ENCODE assay signal across 12 cellular contexts in the genomic region with DNA sequence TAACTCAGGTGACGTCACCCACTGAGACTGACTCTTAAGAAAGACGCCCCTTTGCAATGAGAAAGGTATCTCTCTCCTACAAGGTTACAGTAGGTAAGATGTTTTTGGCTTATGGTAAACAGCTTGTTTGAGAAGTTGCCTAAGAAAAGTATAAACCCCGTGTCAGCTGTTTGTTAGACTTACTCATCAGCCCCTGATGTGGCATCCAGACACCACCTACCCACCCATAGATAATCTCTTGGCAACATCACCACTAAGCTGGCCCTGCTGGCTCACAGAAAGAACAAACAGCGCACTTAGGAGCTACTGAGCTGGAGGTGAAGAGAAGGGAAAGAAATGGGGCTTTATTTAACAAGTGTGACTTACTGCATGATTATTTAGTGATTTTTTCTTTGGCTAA.
A peak's percentile ranks its signal among the peaks of the same experiment; 100 is the strongest.
DNase-seq lines count a peak whose midpoint lies in the region; TF ChIP-seq lines count a peak whose summit lies in the region.
"Had no signal": no experiment of that assay in that cellular context is flagged by ENCODE, and none has a peak within 500 bp of the region (broad histone marks: within the 10 kb centered on the region; RNA-seq: fewer than 3 reads in every experiment).

No MANE protein-coding gene starts in this region.

- peaks cover 52% of the 10 kb centered on the region for H3K4me1 ChIP-seq in ACC112 (ENCODE audit: control insufficient read depth, insufficient read depth, low read length, unreplicated experiment)
- peaks cover 37% of the 10 kb centered on the region for H3K4me1 ChIP-seq in mammary epithelial cell (ENCODE audit: insufficient read depth, low read length)

- 76% methylated on average over 4 of the region's 4 CpGs for WGBS in mammary epithelial cell (ENCODE audit: low coverage, missing lambda C conversion rate)

- H3K4me3 ChIP-seq in ACC112 (ENCODE audit: low read depth, low read length) (no peak overlapping the region), mammary epithelial cell (replicated peaks in 1 of 3; ENCODE audit: insufficient read depth in 1 of 3, low read depth in 2 of 3, low read length in 3 of 3) (no peak overlapping the region)
- H3K4me3 ChIP-seq: GM12878 had no signal

- H3K4me2 ChIP-seq in mammary epithelial cell (ENCODE audit: insufficient read depth, low read depth, low read length): no peak overlapping the region

- H3K9me3 ChIP-seq in mammary epithelial cell (replicated peaks; ENCODE audit: insufficient read depth, low read length): no peaks in the 10 kb centered on the region

- H3K27me3 ChIP-seq in ACC112 (ENCODE audit: insufficient read depth, low read length) (no peaks in the 10 kb centered on the region), mammary epithelial cell (ENCODE audit: insufficient read depth, low read length) (no peaks in the 10 kb centered on the region)

- H4K20me1 ChIP-seq in mammary epithelial cell (ENCODE audit: insufficient read depth, low read length): no peaks in the 10 kb centered on the region

- in situ Hi-C loops in mammary epithelial cell (cut with MboI; ENCODE audit: low sequenced_read_pairs in 2 of 2) (no loop called here), ACHN (cut with HindIII; ENCODE audit: low pct_ligation_motif_present, low pct_unique_long_range_greater_than_20kb, low sequenced_read_pairs) (no loop called here)

- H2AFZ ChIP-seq in ACC112 (ENCODE audit: low read length, unreplicated experiment): no peak overlapping the region
- H2AFZ ChIP-seq in mammary epithelial cell (ENCODE audit: low read depth, low read length): no peak overlapping the region

- H3K9ac ChIP-seq in mammary epithelial cell (ENCODE audit: insufficient read depth, low read length): no peak overlapping the region

- dilution Hi-C loops in mammary epithelial cell (cut with HindIII; ENCODE audit: low sequenced_read_pairs): no loop called here

- CTCF ChIA-PET in mammary epithelial cell (lab: Charles Lee; ENCODE audit: low non-redundant PET): no interaction called here

- TF ChIP-seq CTCF in mammary epithelial cell (conservative IDR thresholded peaks at IDR 0.05 in 1 of 2, IDR thresholded peaks at IDR 0.05 in 1 of 2; ENCODE audit: extremely low read depth in 1 of 2, insufficient read depth in 1 of 2, low read depth in 1 of 2, low read length in 2 of 2): no peak

- H3K27ac ChIP-seq in ACC112 (ENCODE audit: low read depth, low read length) (peak overlapping the region; percentile 89), mammary epithelial cell (ENCODE audit: insufficient read depth, low read depth, low read length) (peak overlapping the region; percentile 12)
- H3K27ac ChIP-seq: VCaP had no signal

- H3K36me3 ChIP-seq in ACC112 (ENCODE audit: insufficient read depth, low read length) (no peaks in the 10 kb centered on the region), mammary epithelial cell (ENCODE audit: insufficient read depth, low read length) (no peaks in the 10 kb centered on the region)

- intact Hi-C loops in mammary epithelial cell (cut with micrococcal nuclease): no loop called here

- H3K79me2 ChIP-seq in ACC112 (ENCODE audit: control insufficient read depth, insufficient read depth, low read length, unreplicated experiment): peaks cover 4% of the 10 kb centered on the region
- peaks cover 19% of the 10 kb centered on the region for H3K79me2 ChIP-seq in mammary epithelial cell (ENCODE audit: insufficient read depth, low read length)

- BruUV-seq in mammary epithelial cell (replicated peaks; lab: Mats Ljungman, UMichigan): no TSS peak

- peak; percentile 72 for DNase-seq in M059J (ENCODE audit: low read depth)
- DNase-seq in mammary epithelial cell: peak; percentile 78
- DNase-seq in kidney tubule cell (ENCODE audit: low spot score): peak; percentile 67
- no peak for DNase-seq in ACHN
- DNase-seq in cortex of kidney (lab: John Stamatoyannopoulos, UW): no peak
- no peak for DNase-seq in T-helper 1 cell
- DNase-seq in HK-2 (ENCODE audit: unreplicated experiment): no peak
- DNase-seq: activated CD8-positive, alpha-beta memory T cell treated with anti-CD3 and anti-CD28 coated beads, Interleukin-2, amount 50 U/mL, for 4 hours; DMS53 had no signal

Comparison
In these comparisons a context has a peak if more than half of its experiments do, and no peak if none do; other contexts are left out.
1. DNase-seq: peak in M059J (single experiment), mammary epithelial cell (single experiment) and kidney tubule cell (single experiment); none in ACHN (single experiment), cortex of kidney (single experiment), T-helper 1 cell (0 of 5) and HK-2 (single experiment).